8 cellular contexts compared by ENCODE assay signal in genomic region chr17:67531291-67531690, GRCh38.
DNase-seq lines count a peak whose midpoint lies in the region; ATAC-seq and TF ChIP-seq lines count a peak whose summit lies in the region.

No MANE protein-coding gene starts in this region.

- H3K36me3 ChIP-seq in mucosa of rectum (ENCODE audit: control insufficient read depth in 2 of 2, insufficient read depth in 2 of 2, low read length in 2 of 2), result no peaks in the 10 kb centered on the region
- H3K36me3 ChIP-seq in aorta (ENCODE audit: control insufficient read depth in 1 of 2, insufficient read depth in 2 of 2, low read length in 1 of 2), result no peaks in the 10 kb centered on the region
- no peaks in the 10 kb centered on the region for H3K36me3 ChIP-seq in A673 (ENCODE audit: insufficient read depth, low read length, poor library complexity, severe bottlenecking)

- POLR2A ChIA-PET in activated CD4-positive, alpha-beta memory T cell treated with anti-CD3 and anti-CD28 coated beads for 36 hours (lab: Charles Lee), result no interaction called here
- POLR2A ChIA-PET in A673 (lab: Charles Lee; ENCODE audit: low non-redundant PET), result no interaction called here

- ATAC-seq in GM18861 (IDR thresholded peaks at IDR 0.05; ENCODE audit: unreplicated experiment) (peak; percentile 86), HG02642 (IDR thresholded peaks at IDR 0.05; ENCODE audit: poor library complexity, unreplicated experiment) (peak; percentile 78), aorta (ENCODE audit: low FRiP score) (no peak)

- H3K4me3 ChIP-seq in mucosa of rectum (ENCODE audit: low read length in 2 of 2) (peak overlapping the region; percentile 60 to 64), aorta (ENCODE audit: low read length in 2 of 2) (no peak overlapping the region), A673 (ENCODE audit: low read depth, low read length, poor library complexity, severe bottlenecking) (no peak overlapping the region)

- intact Hi-C loops in aorta (cut with DNase I), result no loop called here
- intact Hi-C loops in activated CD4-positive, alpha-beta memory T cell treated with anti-CD3 and anti-CD28 coated beads for 36 hours (cut with micrococcal nuclease), result no loop called here
- intact Hi-C loops in A673 (cut with micrococcal nuclease; ENCODE audit: unreplicated experiment), result no loop called here

- H3K4me1 ChIP-seq in mucosa of rectum (ENCODE audit: control insufficient read depth in 2 of 2, insufficient read depth in 2 of 2, low read length in 2 of 2) (peaks cover 4 to 8% of the 10 kb centered on the region in 2 donors), aorta (ENCODE audit: control insufficient read depth in 1 of 2, insufficient read depth in 2 of 2, low read length in 2 of 2) (no peaks in the 10 kb centered on the region), A673 (ENCODE audit: insufficient read depth, low read length, poor library complexity, severe bottlenecking) (no peaks in the 10 kb centered on the region)

- no peak overlapping the region for H3K9ac ChIP-seq in mucosa of rectum (ENCODE audit: low read depth in 1 of 2, low read length in 2 of 2)

- H3K4me1 Mint-ChIP-seq in activated CD4-positive, alpha-beta memory T cell treated with anti-CD3 and anti-CD28 coated beads for 36 hours (ENCODE audit: low read depth), result peaks cover 13% of the 10 kb centered on the region

- H3K27ac ChIP-seq in mucosa of rectum (ENCODE audit: low read depth in 2 of 2, low read length in 2 of 2) (no peak overlapping the region), aorta (ENCODE audit: low read depth in 1 of 2, low read length in 2 of 2) (no peak overlapping the region), A673 (ENCODE audit: low read depth, low read length, poor library complexity, severe bottlenecking) (no peak overlapping the region)

- H3K27me3 ChIP-seq in mucosa of rectum (ENCODE audit: control insufficient read depth in 2 of 2, insufficient read depth in 2 of 2, low read length in 2 of 2) (no peaks in the 10 kb centered on the region), aorta (ENCODE audit: control insufficient read depth in 1 of 2, insufficient read depth in 2 of 2, low read length in 1 of 2) (no peaks in the 10 kb centered on the region), A673 (replicated peaks; ENCODE audit: insufficient read depth, low read depth, low read length, poor library complexity) (no peaks in the 10 kb centered on the region)

- WGBS in aorta, 2 donors, result 86 to 87% methylated on average over 12 of the region's 12 CpGs

- H3K9me3 Mint-ChIP-seq in activated CD4-positive, alpha-beta memory T cell treated with anti-CD3 and anti-CD28 coated beads for 36 hours, result no peaks in the 10 kb centered on the region

- no TSS peak for BruUV-seq in A673 (replicated peaks; lab: Mats Ljungman, UMichigan)

- H3K27ac Mint-ChIP-seq in activated CD4-positive, alpha-beta memory T cell treated with anti-CD3 and anti-CD28 coated beads for 36 hours, result no peak overlapping the region

- no peaks in the 10 kb centered on the region for H3K27me3 Mint-ChIP-seq in activated CD4-positive, alpha-beta memory T cell treated with anti-CD3 and anti-CD28 coated beads for 36 hours

- H3K4me3 Mint-ChIP-seq in activated CD4-positive, alpha-beta memory T cell treated with anti-CD3 and anti-CD28 coated beads for 36 hours, result no peak overlapping the region

- CTCF ChIA-PET in activated CD4-positive, alpha-beta memory T cell treated with anti-CD3 and anti-CD28 coated beads for 36 hours (lab: Charles Lee), result interaction anchor here (0.6 kb wide), 1 partner anchor 102 kb away, joined by 3 read pairs; no protein-coding TSS in a partner anchor
- CTCF ChIA-PET in A673 (lab: Charles Lee), result interaction anchor here (0.6 kb wide), 1 partner anchor 157 kb away, joined by 3 read pairs; no protein-coding TSS in a partner anchor

- peak; percentile 45 for DNase-seq in RPMI8226
- no peak for DNase-seq in aorta
- no peak for DNase-seq in activated CD4-positive, alpha-beta memory T cell treated with anti-CD3 and anti-CD28 coated beads for 36 hours
- DNase-seq in A673 (ENCODE audit: low spot score), result no peak
- no peak for DNase-seq in AG08396 (ENCODE audit: low spot score)

- H3K36me3 Mint-ChIP-seq in activated CD4-positive, alpha-beta memory T cell treated with anti-CD3 and anti-CD28 coated beads for 36 hours, result peaks cover 5% of the 10 kb centered on the region

- H3K9me3 ChIP-seq in mucosa of rectum (ENCODE audit: control insufficient read depth in 2 of 2, low read length in 2 of 2), result no peaks in the 10 kb centered on the region
- H3K9me3 ChIP-seq in aorta (ENCODE audit: control insufficient read depth, low read length), result no peaks in the 10 kb centered on the region
- no peaks in the 10 kb centered on the region for H3K9me3 ChIP-seq in A673 (ENCODE audit: low read depth, low read length, poor library complexity, severe bottlenecking)

- TF ChIP-seq CTCF in A673 (conservative IDR thresholded peaks at IDR 0.05; ENCODE audit: low read depth, low read length), result no peak

Comparison
In these comparisons a context has a peak if more than half of its experiments do, and no peak if none do; other contexts are left out.
1. H3K4me3 ChIP-seq: peak in mucosa of rectum (2 of 2); none in aorta (0 of 2) and A673 (single experiment).